ENCODE assay signal across 22 cellular contexts in the genomic region with DNA sequence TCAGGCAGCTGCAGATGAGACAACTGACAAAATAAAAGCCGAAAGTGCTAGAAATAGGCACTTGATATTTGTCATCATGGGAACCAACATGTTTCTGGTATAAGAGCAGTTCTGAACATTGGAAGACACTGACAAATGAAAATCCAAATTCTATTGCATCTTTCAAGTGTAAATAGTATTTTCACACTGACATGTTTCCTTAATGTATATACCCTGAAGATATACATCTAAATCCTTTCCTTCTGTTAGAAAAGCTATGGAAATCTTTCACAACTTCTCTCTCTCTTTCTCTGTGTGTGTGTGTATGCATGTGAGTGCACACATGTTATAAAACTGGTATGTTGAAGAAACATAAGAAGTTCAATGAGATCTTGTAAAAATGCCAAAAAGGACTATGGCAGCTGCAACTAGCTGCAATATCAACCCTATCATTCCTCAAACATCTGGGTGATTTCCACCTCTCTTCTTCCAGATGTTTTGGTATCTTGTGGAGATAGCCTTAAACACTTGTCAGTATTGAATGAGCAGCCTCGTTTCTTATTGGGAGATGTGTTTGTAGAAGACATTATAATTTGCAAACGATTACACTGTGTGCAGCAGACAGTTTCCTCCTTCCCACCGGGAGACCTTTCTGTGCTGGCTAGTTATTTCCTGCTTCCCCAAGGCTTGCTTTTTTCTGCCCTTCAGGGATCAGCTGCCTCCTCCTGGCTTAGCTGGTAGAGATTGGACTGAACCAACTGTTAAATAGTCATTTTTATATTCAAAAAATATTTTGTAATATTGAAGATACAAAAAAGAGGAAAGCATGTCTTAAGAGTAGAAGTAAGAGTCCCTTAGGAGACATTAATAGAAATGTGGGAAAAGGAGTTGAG.
DNase-seq lines count a peak whose midpoint lies in the region; ATAC-seq and TF ChIP-seq lines count a peak whose summit lies in the region.
"Had no signal": no experiment of that assay in that cellular context is flagged by ENCODE, and none has a peak within 500 bp of the region (broad histone marks: within the 10 kb centered on the region; RNA-seq: fewer than 3 reads in every experiment).

No MANE protein-coding gene starts in this region.

- no peak for TF ChIP-seq POLR2A in erythroblast (IDR thresholded peaks at IDR 0.05; ENCODE audit: low read length)

- peaks cover 60% of the 10 kb centered on the region for H3K4me1 Mint-ChIP-seq in nephron
- H3K4me1 Mint-ChIP-seq: IgD-negative memory B cell had no signal

- TF ChIP-seq CTCF in HEK293 (tag by site-specific recombination; IDR thresholded peaks at IDR 0.05) (no peak), nephron (IDR thresholded peaks at IDR 0.05; ENCODE audit: unreplicated experiment in 3 of 3) (no peak)

- DNase-seq in NCI-H748 treated with DMSO at 0.1 percent for 48 hours (lab: John Stamatoyannopoulos, UW) = peak; percentile 40
- DNase-seq in erythroblast (lab: John Stamatoyannopoulos, UW) = peak; percentile 78 to 88
- DNase-seq in ureter (ENCODE audit: low spot score) = no peak
- DNase-seq in glomerular visceral epithelial cell (ENCODE audit: extremely low spot score) = no peak
- no peak for DNase-seq in GM03348 (ENCODE audit: low spot score)
- DNase-seq: activated gamma-delta T cell treated with Interleukin-2 at 50 U/mL for 16 hours, AML-193, aorta, cortex of kidney, esophagus squamous epithelium, left cardiac atrium, NCI-H2171, SHP77 treated with DMSO at 0.1 percent for 48 hours, small intestine, transverse colon had no signal

- H3K27ac ChIP-seq in HEK293 (ENCODE audit: extremely low read depth, low read depth, low read length) = no peak overlapping the region
- H3K27ac ChIP-seq: hepatocyte, parathyroid adenoma, transverse colon had no signal

- H3K27me3 Mint-ChIP-seq in nephron (ENCODE audit: low read depth) = no peaks in the 10 kb centered on the region
- H3K27me3 Mint-ChIP-seq: IgD-negative memory B cell had no signal

- H3K4me3 Mint-ChIP-seq in nephron = peak overlapping the region in 1 of 3 experiments; percentile 40
- H3K4me3 Mint-ChIP-seq: T-helper 2 cell treated with Interferon-gamma antibody and Interleukin-4, amounts not matched to agents 5 μg/mL and 100 μg/mL, for 36 hours had no signal

- H3K9me3 Mint-ChIP-seq in nephron = no peaks in the 10 kb centered on the region
- H3K9me3 Mint-ChIP-seq: IgD-negative memory B cell; T-helper 2 cell treated with Interferon-gamma antibody and Interleukin-4, amounts not matched to agents 5 μg/mL and 100 μg/mL, for 36 hours had no signal

- peak overlapping the region; percentile 13 to 79 (median 68) for H3K27ac Mint-ChIP-seq in nephron
- H3K27ac Mint-ChIP-seq: IgD-negative memory B cell; T-helper 2 cell treated with Interferon-gamma antibody and Interleukin-4, amounts not matched to agents 5 μg/mL and 100 μg/mL, for 36 hours had no signal

- H3K9me3 ChIP-seq in HEK293 (ENCODE audit: control insufficient read depth, insufficient read depth, low read depth, low read length) = no peaks in the 10 kb centered on the region
- H3K9me3 ChIP-seq: esophagus squamous epithelium, transverse colon had no signal

- H3K36me3 ChIP-seq in HEK293 (ENCODE audit: control insufficient read depth in 2 of 2, insufficient read depth in 1 of 2, low read length in 2 of 2) = no peaks in the 10 kb centered on the region
- H3K36me3 ChIP-seq: esophagus squamous epithelium, transverse colon had no signal

- H3K4me1 ChIP-seq in HEK293 (ENCODE audit: control insufficient read depth, insufficient read depth, low read length) = peaks cover 3% of the 10 kb centered on the region; the same call in 1 of the 2 replicates
- H3K4me1 ChIP-seq: parathyroid adenoma, transverse colon had no signal

- no peak for ATAC-seq in HG03135 (IDR thresholded peaks at IDR 0.05; ENCODE audit: unreplicated experiment)

- CTCF ChIA-PET in HEK293 (lab: Yijun Ruan, JAX) = interaction anchor here (0.6 to 2.1 kb wide), 5 partner anchors 10 to 247 kb away, joined by 3 to 6 read pairs (median 3); no protein-coding TSS in a partner anchor

- no peaks in the 10 kb centered on the region for H3K36me3 Mint-ChIP-seq in nephron (ENCODE audit: low read depth)
- H3K36me3 Mint-ChIP-seq: IgD-negative memory B cell had no signal

- no peak overlapping the region for H3K4me3 ChIP-seq in HEK293 (ENCODE audit: low read depth, low read length)
- H3K4me3 ChIP-seq: hepatocyte, transverse colon had no signal

- POLR2A ChIA-PET in HEK293 (lab: Yijun Ruan, JAX) = no interaction called here

TF ChIP-seq in HEK293, 187 proteins besides CTCF, POLR2A, EP300 and RAD21:
- TF ChIP-seq ZNF394 (tag by site-specific recombination; IDR thresholded peaks at IDR 0.05; ENCODE audit: borderline replicate concordance) = no peak
- peak; percentile 85; the same call in 1 of the 2 replicates for TF ChIP-seq ZNF660 (tag by site-specific recombination; IDR thresholded peaks at IDR 0.05)
TF ChIP-seq in HEK293: peak in this region for 1.

Comparison
In these comparisons a context has a peak if more than half of its experiments do, and no peak if none do; other contexts are left out.
1. DNase-seq: peak in NCI-H748 treated with DMSO at 0.1 percent for 48 hours (single experiment) and erythroblast (2 of 2); none in ureter (single experiment), glomerular visceral epithelial cell (single experiment) and GM03348 (single experiment).